ENCODE assay signal across 8 cellular contexts in genomic region chr4:1346781-1347409, GRCh38. TPM values are rescaled to one million over a fixed set of nuclear protein-coding genes. Genes with fewer than 3 reads are reported as not detected.
DNase-seq lines count a peak whose midpoint lies in the region; ATAC-seq and TF ChIP-seq lines count a peak whose summit lies in the region.

UVSSA (plus strand) TSS chr4:1347208; CDS start chr4:1348092, 884 bp downstream.

- TF ChIP-seq CTCF in GM13977 (IDR thresholded peaks at IDR 0.05; ENCODE audit: extremely low read depth, insufficient read depth, missing control alignments) (no peak), left ventricle myocardium inferior (IDR thresholded peaks at IDR 0.05; ENCODE audit: borderline replicate concordance) (no peak), progenitor cell of endocrine pancreas (IDR thresholded peaks at IDR 0.05; ENCODE audit: unreplicated experiment) (no peak)

- H3K9me3 Mint-ChIP-seq in T-helper 1 cell treated with Interleukin-12 subunit alpha and Interleukin-12 subunit beta and Interleukin-4 antibody, amounts not matched to agents 30 μg/mL and 1 μg/mL, for 36 hours = no peaks in the 10 kb centered on the region
- no peaks in the 10 kb centered on the region for H3K9me3 Mint-ChIP-seq in progenitor cell of endocrine pancreas (ENCODE audit: low read depth)

- peak; percentile 100 for DNase-seq in GM13977 (ENCODE audit: low spot score)
- peak; percentile 93 for DNase-seq in NCI-H1694 (lab: John Stamatoyannopoulos, UW)
- DNase-seq in amniotic stem cell (lab: John Stamatoyannopoulos, UW) = peak; percentile 96
- peak; percentile 100 for DNase-seq in left ventricle myocardium inferior
- DNase-seq in progenitor cell of endocrine pancreas (ENCODE audit: low spot score, unreplicated experiment) = peak; percentile 100
- DNase-seq in ureter (ENCODE audit: low spot score) = peak; percentile 100

- no peaks in the 10 kb centered on the region for H3K27me3 ChIP-seq in left ventricle myocardium inferior (ENCODE audit: low read depth)

- H3K36me3 ChIP-seq in left ventricle myocardium inferior = peaks cover 9% of the 10 kb centered on the region

- H3K27me3 Mint-ChIP-seq in T-helper 1 cell treated with Interleukin-12 subunit alpha and Interleukin-12 subunit beta and Interleukin-4 antibody, amounts not matched to agents 30 μg/mL and 1 μg/mL, for 36 hours (ENCODE audit: low read depth) = no peaks in the 10 kb centered on the region
- H3K27me3 Mint-ChIP-seq in progenitor cell of endocrine pancreas = no peaks in the 10 kb centered on the region

- intact Hi-C loops in left ventricle myocardium inferior (cut with micrococcal nuclease) = loop anchor here (10.0 kb wide), 1 partner anchor 92 kb away; no protein-coding TSS in a partner anchor

- peak within 1 kb of the TSS; percentile 100 for H3K27ac ChIP-seq in left ventricle myocardium inferior (replicated peaks)

- peak within 1 kb of the TSS; percentile 98 for H3K4me3 Mint-ChIP-seq in T-helper 1 cell treated with Interleukin-12 subunit alpha and Interleukin-12 subunit beta and Interleukin-4 antibody, amounts not matched to agents 30 μg/mL and 1 μg/mL, for 36 hours
- peak within 1 kb of the TSS; percentile 83 for H3K4me3 Mint-ChIP-seq in progenitor cell of endocrine pancreas (ENCODE audit: low read depth)

- H3K36me3 Mint-ChIP-seq in T-helper 1 cell treated with Interleukin-12 subunit alpha and Interleukin-12 subunit beta and Interleukin-4 antibody, amounts not matched to agents 30 μg/mL and 1 μg/mL, for 36 hours (ENCODE audit: low read depth) = peaks cover 6% of the 10 kb centered on the region
- peaks cover 4% of the 10 kb centered on the region for H3K36me3 Mint-ChIP-seq in progenitor cell of endocrine pancreas (ENCODE audit: insufficient read depth)

- H3K4me3 ChIP-seq in left ventricle myocardium inferior = peak within 1 kb of the TSS; percentile 88

- in situ Hi-C loops in GM13977 (cut with MboI; ENCODE audit: low pct_unique_long_range_greater_than_20kb, low sequenced_read_pairs, unreplicated experiment) = no loop called here

- peaks cover 27% of the 10 kb centered on the region for H3K4me1 Mint-ChIP-seq in T-helper 1 cell treated with Interleukin-12 subunit alpha and Interleukin-12 subunit beta and Interleukin-4 antibody, amounts not matched to agents 30 μg/mL and 1 μg/mL, for 36 hours (ENCODE audit: low read depth)
- H3K4me1 Mint-ChIP-seq in progenitor cell of endocrine pancreas (ENCODE audit: low read depth) = peaks cover 24% of the 10 kb centered on the region

- peaks cover 57% of the 10 kb centered on the region for H3K4me1 ChIP-seq in left ventricle myocardium inferior

- ATAC-seq in HG02884 (IDR thresholded peaks at IDR 0.05; ENCODE audit: unreplicated experiment) = peak; percentile 90

- no peaks in the 10 kb centered on the region for H3K9me3 ChIP-seq in left ventricle myocardium inferior (replicated peaks)

- H3K27ac Mint-ChIP-seq in T-helper 1 cell treated with Interleukin-12 subunit alpha and Interleukin-12 subunit beta and Interleukin-4 antibody, amounts not matched to agents 30 μg/mL and 1 μg/mL, for 36 hours = peak within 1 kb of the TSS; percentile 94
- H3K27ac Mint-ChIP-seq in progenitor cell of endocrine pancreas = peak within 1 kb of the TSS; percentile 95

RNA-seq across cellular contexts. Expression of gene UVSSA, which starts in this region (rescaled TPM):
- total RNA-seq in left ventricle myocardium inferior = 5.9 TPM
- total RNA-seq in progenitor cell of endocrine pancreas = 32.5 and 39.5 TPM in 2 replicates
- total RNA-seq in ureter = 48.1 TPM

Comparison
In these comparisons a context has a peak if more than half of its experiments do, and no peak if none do; other contexts are left out.
1. Peak in every context shown above with its lines: DNase-seq, ATAC-seq, H3K4me3 ChIP-seq and H3K27ac ChIP-seq.